In genomic region chr6:25918083-25918683, GRCh38 we compare ENCODE assay signal across 24 cellular contexts. TPM values are rescaled to one million over a fixed set of nuclear protein-coding genes. Genes with fewer than 3 reads are reported as not detected.
DNase-seq lines count a peak whose midpoint lies in the region; ATAC-seq lines count a peak whose summit lies in the region.
"Had no signal": no experiment of that assay in that cellular context is flagged by ENCODE, and none has a peak within 500 bp of the region (broad histone marks: within the 10 kb centered on the region; RNA-seq: fewer than 3 reads in every experiment).

No MANE protein-coding gene starts in this region.

- no peaks in the 10 kb centered on the region for H3K27me3 Mint-ChIP-seq in activated T-helper 2 cell treated with anti-CD3 and anti-CD28 coated beads, Interferon-gamma antibody, Interleukin-2, Interleukin-4, amounts not matched to agents 10 μg/mL and 5 μg/mL and 100 μg/mL, durations not matched to agents 14 hours and 24 hours and 36 hours (ENCODE audit: low read depth)
- H3K27me3 Mint-ChIP-seq in stimulated activated naive CD8-positive, alpha-beta T cell treated with anti-CD3 and anti-CD28 coated beads, Interleukin-15, Interleukin-2, amounts not matched to agents 100 ng/mL and 50 ng/mL, for 24 hours = peaks cover 10% of the 10 kb centered on the region

- H3K36me3 Mint-ChIP-seq in activated naive CD4-positive, alpha-beta T cell treated with anti-CD3 and anti-CD28 coated beads, Interleukin-2, amount 50 U/mL, for 72 hours = peaks cover 4 to 64% of the 10 kb centered on the region in 2 donors
- peaks cover 21% of the 10 kb centered on the region for H3K36me3 Mint-ChIP-seq in activated T-helper 2 cell treated with anti-CD3 and anti-CD28 coated beads, Interferon-gamma antibody, Interleukin-2, Interleukin-4, amounts not matched to agents 10 μg/mL and 5 μg/mL and 100 μg/mL, durations not matched to agents 14 hours and 24 hours and 36 hours (ENCODE audit: low read depth)
- H3K36me3 Mint-ChIP-seq in stimulated activated naive CD8-positive, alpha-beta T cell treated with anti-CD3 and anti-CD28 coated beads, Interleukin-15, Interleukin-2, amounts not matched to agents 100 ng/mL and 50 ng/mL, for 24 hours (ENCODE audit: low read depth) = no peaks in the 10 kb centered on the region

- H3K4me1 Mint-ChIP-seq in activated T-helper 2 cell treated with anti-CD3 and anti-CD28 coated beads, Interferon-gamma antibody, Interleukin-2, Interleukin-4, amounts not matched to agents 10 μg/mL and 5 μg/mL and 100 μg/mL, durations not matched to agents 14 hours and 24 hours and 36 hours (ENCODE audit: low read depth) = peaks cover 40% of the 10 kb centered on the region
- H3K4me1 Mint-ChIP-seq in stimulated activated naive CD8-positive, alpha-beta T cell treated with anti-CD3 and anti-CD28 coated beads, Interleukin-15, Interleukin-2, amounts not matched to agents 100 ng/mL and 50 ng/mL, for 24 hours (ENCODE audit: low read depth) = peaks cover 21% of the 10 kb centered on the region

- intact Hi-C loops in activated T-helper 2 cell treated with anti-CD3 and anti-CD28 coated beads, Interferon-gamma antibody, Interleukin-2, Interleukin-4, amounts not matched to agents 10 μg/mL and 5 μg/mL and 100 μg/mL, durations not matched to agents 14 hours and 24 hours and 36 hours (cut with micrococcal nuclease) = loop anchor here (1.0 to 2.0 kb wide), 3 partner anchors 27 to 779 kb away; partner anchors contain the start of gene TRIM38

- ATAC-seq in activated naive CD4-positive, alpha-beta T cell treated with anti-CD3 and anti-CD28 coated beads, Interleukin-2, amount 50 U/mL, for 72 hours = peak; percentile 76 to 84
- ATAC-seq: HepG2 had no signal

- peak; percentile 60 for DNase-seq in activated CD4-positive, alpha-beta T cell treated with anti-CD3 and anti-CD28 coated beads for 48 hours
- DNase-seq in activated CD4-positive, alpha-beta T cell treated with anti-CD3 and anti-CD28 coated beads, Interleukin-2, amount 50 U/mL, for 1 hour = no peak
- DNase-seq in activated naive CD4-positive, alpha-beta T cell treated with anti-CD3 and anti-CD28 coated beads, Interleukin-2, amount 50 U/mL, for 72 hours (ENCODE audit: low spot score in 2 of 2) = no peak
- no peak for DNase-seq in activated naive CD4-positive, alpha-beta T cell treated with Interleukin-2 at 50 U/mL for 16 hours
- DNase-seq in activated T-helper 2 cell treated with anti-CD3 and anti-CD28 coated beads, Interferon-gamma antibody, Interleukin-2, Interleukin-4, amounts not matched to agents 10 μg/mL and 5 μg/mL and 100 μg/mL, durations not matched to agents 14 hours and 24 hours and 36 hours (ENCODE audit: low spot score) = no peak
- no peak for DNase-seq in NCI-H748 (lab: John Stamatoyannopoulos, UW; ENCODE audit: unreplicated experiment)
- DNase-seq in COLO668 (lab: John Stamatoyannopoulos, UW; ENCODE audit: unreplicated experiment) = no peak
- DNase-seq: C1 segment of cervical spinal cord; COR-L47; DMS153; EL; H7; MG63; NCI-H1092 treated with DMSO at 0.1 percent for 48 hours; NCI-H1694; NCI-H2107; NCI-H345; NCI-H526 treated with DMSO at 0.1 percent for 48 hours; NK-92 treated with Interleukin-12 subunit alpha and Interleukin-12 subunit beta, amount 100 ng/mL, for 24 hours; OCI-M1; RPMI8226 had no signal

- H3K27ac Mint-ChIP-seq in activated naive CD4-positive, alpha-beta T cell treated with anti-CD3 and anti-CD28 coated beads, Interleukin-2, amount 50 U/mL, for 72 hours = peak overlapping the region; percentile 5 to 46
- H3K27ac Mint-ChIP-seq in activated T-helper 2 cell treated with anti-CD3 and anti-CD28 coated beads, Interferon-gamma antibody, Interleukin-2, Interleukin-4, amounts not matched to agents 10 μg/mL and 5 μg/mL and 100 μg/mL, durations not matched to agents 14 hours and 24 hours and 36 hours = peak overlapping the region; percentile 82
- H3K27ac Mint-ChIP-seq in stimulated activated naive CD8-positive, alpha-beta T cell treated with anti-CD3 and anti-CD28 coated beads, Interleukin-15, Interleukin-2, amounts not matched to agents 100 ng/mL and 50 ng/mL, for 24 hours = peak overlapping the region; percentile 61

- H3K9me3 Mint-ChIP-seq in activated naive CD4-positive, alpha-beta T cell treated with anti-CD3 and anti-CD28 coated beads, Interleukin-2, amount 50 U/mL, for 72 hours = peaks cover 10 to 28% of the 10 kb centered on the region in 2 donors
- peaks cover 18% of the 10 kb centered on the region for H3K9me3 Mint-ChIP-seq in activated T-helper 2 cell treated with anti-CD3 and anti-CD28 coated beads, Interferon-gamma antibody, Interleukin-2, Interleukin-4, amounts not matched to agents 10 μg/mL and 5 μg/mL and 100 μg/mL, durations not matched to agents 14 hours and 24 hours and 36 hours
- peaks cover 4% of the 10 kb centered on the region for H3K9me3 Mint-ChIP-seq in stimulated activated naive CD8-positive, alpha-beta T cell treated with anti-CD3 and anti-CD28 coated beads, Interleukin-15, Interleukin-2, amounts not matched to agents 100 ng/mL and 50 ng/mL, for 24 hours

- H3K4me3 Mint-ChIP-seq in activated T-helper 2 cell treated with anti-CD3 and anti-CD28 coated beads, Interferon-gamma antibody, Interleukin-2, Interleukin-4, amounts not matched to agents 10 μg/mL and 5 μg/mL and 100 μg/mL, durations not matched to agents 14 hours and 24 hours and 36 hours (ENCODE audit: low read depth) = no peak overlapping the region
- no peak overlapping the region for H3K4me3 Mint-ChIP-seq in stimulated activated naive CD8-positive, alpha-beta T cell treated with anti-CD3 and anti-CD28 coated beads, Interleukin-15, Interleukin-2, amounts not matched to agents 100 ng/mL and 50 ng/mL, for 24 hours

RNA-seq across cellular contexts. Expression of gene SLC17A2, which starts 12.3 kb away (rescaled TPM):
- under 1 TPM; 0.25 to 0.50 TPM for total RNA-seq in activated naive CD4-positive, alpha-beta T cell treated with anti-CD3 and anti-CD28 coated beads, Interleukin-2, amount 50 U/mL, for 72 hours
- 0.41 and 0.55 TPM in 2 replicates for total RNA-seq in activated T-helper 2 cell treated with anti-CD3 and anti-CD28 coated beads, Interferon-gamma antibody, Interleukin-2, Interleukin-4, amounts not matched to agents 10 μg/mL and 5 μg/mL and 100 μg/mL, durations not matched to agents 14 hours and 24 hours and 36 hours
- total RNA-seq: A172, H7 had no signal

RNA-seq across cellular contexts. Expression of gene SLC17A3, which starts 44.1 kb away (rescaled TPM):
- total RNA-seq in activated naive CD4-positive, alpha-beta T cell treated with anti-CD3 and anti-CD28 coated beads, Interleukin-2, amount 50 U/mL, for 72 hours = 1 to 10 TPM in 1 of 2 donors, under 1 TPM in 1; 0.20 to 1.6 TPM
- 1.6 TPM in 2 replicates for total RNA-seq in activated T-helper 2 cell treated with anti-CD3 and anti-CD28 coated beads, Interferon-gamma antibody, Interleukin-2, Interleukin-4, amounts not matched to agents 10 μg/mL and 5 μg/mL and 100 μg/mL, durations not matched to agents 14 hours and 24 hours and 36 hours
- total RNA-seq: A172, H7 had no signal

RNA-seq across cellular contexts. Expression of gene TRIM38, which starts 44.4 kb away (rescaled TPM):
- 10 to 100 TPM; 37.7 to 39.8 TPM for total RNA-seq in activated naive CD4-positive, alpha-beta T cell treated with anti-CD3 and anti-CD28 coated beads, Interleukin-2, amount 50 U/mL, for 72 hours
- total RNA-seq in activated T-helper 2 cell treated with anti-CD3 and anti-CD28 coated beads, Interferon-gamma antibody, Interleukin-2, Interleukin-4, amounts not matched to agents 10 μg/mL and 5 μg/mL and 100 μg/mL, durations not matched to agents 14 hours and 24 hours and 36 hours = 29.2 and 29.5 TPM in 2 replicates

Comparison
In these comparisons a context has a peak if more than half of its experiments do, and no peak if none do; other contexts are left out.
1. H3K27ac Mint-ChIP-seq: peak in every context shown above with its lines; median percentile 82 in activated T-helper 2 cell treated with anti-CD3 and anti-CD28 coated beads, Interferon-gamma antibody, Interleukin-2, Interleukin-4, amounts not matched to agents 10 μg/mL and 5 μg/mL and 100 μg/mL, durations not matched to agents 14 hours and 24 hours and 36 hours; 61 in stimulated activated naive CD8-positive, alpha-beta T cell treated with anti-CD3 and anti-CD28 coated beads, Interleukin-15, Interleukin-2, amounts not matched to agents 100 ng/mL and 50 ng/mL, for 24 hours; 26 in activated naive CD4-positive, alpha-beta T cell treated with anti-CD3 and anti-CD28 coated beads, Interleukin-2, amount 50 U/mL, for 72 hours.